Comparison of ENCODE assay signal across 1 cellular context in genomic region chr12:106123551-106123991, GRCh38.
TF ChIP-seq lines count a peak whose summit lies in the region.

No MANE protein-coding gene starts in this region.

TF ChIP-seq in SK-N-SH, 30 proteins besides CTCF, POLR2A, EP300 and RAD21 (continued from another document):
- TF ChIP-seq USF1 (IDR thresholded peaks at IDR 0.05; ENCODE audit: borderline replicate concordance, low read depth) = no peak
- TF ChIP-seq USF2 (IDR thresholded peaks at IDR 0.05; ENCODE audit: borderline replicate concordance, low read depth, low read length) = no peak
- no peak for TF ChIP-seq FOXM1 (IDR thresholded peaks at IDR 0.05; ENCODE audit: low read depth)
- no peak for TF ChIP-seq SIN3A (IDR thresholded peaks at IDR 0.05; ENCODE audit: borderline replicate concordance, low read depth, low read length)
- TF ChIP-seq TEAD4 (IDR thresholded peaks at IDR 0.05; ENCODE audit: borderline replicate concordance, insufficient read depth) = no peak
- TF ChIP-seq MEF2A (IDR thresholded peaks at IDR 0.05; ENCODE audit: borderline replicate concordance, low read depth) = no peak
- TF ChIP-seq REST (IDR thresholded peaks at IDR 0.05; ENCODE audit: low read depth, low read length) = no peak
- TF ChIP-seq ZBTB33 (IDR thresholded peaks at IDR 0.05; ENCODE audit: borderline replicate concordance, low read depth) = no peak
